8 cellular contexts compared by ENCODE assay signal in genomic region chrX:76148011-76148665, GRCh38. TPM values are rescaled to one million over a fixed set of nuclear protein-coding genes. Genes with fewer than 3 reads are reported as not detected.
DNase-seq lines count a peak whose midpoint lies in the region; ATAC-seq, FAIRE-seq and TF ChIP-seq lines count a peak whose summit lies in the region.

No MANE protein-coding gene starts in this region.

- no peak for FAIRE-seq in GM12878 (lab: Jason Lieb, UNC)

- TF ChIP-seq EP300 in GM12878 (IDR thresholded peaks at IDR 0.05; ENCODE audit: borderline replicate concordance in 1 of 2, control insufficient read depth in 1 of 2, low read depth in 2 of 2, low read length in 2 of 2): no peak

- in situ Hi-C loops in GM12878 (cut with MboI): loop anchor here (25.0 kb wide), 1 partner anchor 1111 kb away; no protein-coding TSS in a partner anchor

- peak overlapping the region; percentile 79 for H2AFZ ChIP-seq in GM12878 (ENCODE audit: control insufficient read depth, low read depth, low read length)

- ATAC-seq in GM12878: no peak
- ATAC-seq in GM19324 (IDR thresholded peaks at IDR 0.05; ENCODE audit: low FRiP score, unreplicated experiment): no peak

- intact Hi-C loops in GM12878 (cut with micrococcal nuclease; ENCODE audit: unreplicated experiment): loop anchor here (5.0 kb wide), 2 partner anchors 1111 to 1749 kb away; partner anchors contain the start of genes COX7B and MAGT1

- WGBS in GM12878 (ENCODE audit: insufficient coverage, insufficient replicate concordance, low lambda C conversion rate, missing lambda C conversion rate): 44% methylated on average over 6 of the region's 6 CpGs
- WGBS in urinary bladder: 25% methylated on average over 6 of the region's 6 CpGs

- H3K27ac Mint-ChIP-seq in IgD-negative memory B cell: peak overlapping the region; percentile 94 to 98 (median 94)

- peak overlapping the region; percentile 61 to 90 (median 85) for H3K27ac ChIP-seq in BLaER1 treated with 17β-estradiol and CSF1 and Interleukin-3, amounts not matched to agents 10 nM and 100 nM
- H3K27ac ChIP-seq in GM12878 (ENCODE audit: control insufficient read depth, insufficient read depth): peak overlapping the region; percentile 84
- H3K27ac ChIP-seq in urinary bladder (ENCODE audit: low read depth): peak overlapping the region; percentile 83

- peak; percentile 20 for DNase-seq in GM12878 (ENCODE audit: low read depth, low spot score)
- peak; percentile 12 for DNase-seq in medulla oblongata (ENCODE audit: extremely low spot score)
- DNase-seq in central memory CD4-positive, alpha-beta T cell: no peak
- no peak for DNase-seq in kidney glomerular epithelial cell (lab: John Stamatoyannopoulos, UW)

- no peak for TF ChIP-seq RAD21 in GM12878 (IDR thresholded peaks at IDR 0.05; ENCODE audit: insufficient read depth, low read depth, low read length)

- no peaks in the 10 kb centered on the region for H4K20me1 ChIP-seq in BLaER1 treated with 17β-estradiol and CSF1 and Interleukin-3, amounts not matched to agents 10 nM and 100 nM
- no peaks in the 10 kb centered on the region for H4K20me1 ChIP-seq in GM12878 (ENCODE audit: control insufficient read depth, insufficient read depth)

- peaks cover 0 to under 1% (median 0%) of the 10 kb centered on the region in 11 experiments; a peak in 3 of 22 replicates for H3K27me3 ChIP-seq in BLaER1 treated with 17β-estradiol and CSF1 and Interleukin-3, amounts not matched to agents 10 nM and 100 nM
- H3K27me3 ChIP-seq in GM12878 (replicated peaks in 1 of 2; ENCODE audit: control insufficient read depth in 2 of 2, insufficient read depth in 2 of 2, low read length in 1 of 2): no peaks in the 10 kb centered on the region

- no peak for TF ChIP-seq CTCF in GM12878 (IDR thresholded peaks at IDR 0.05 in 2 of 3, conservative IDR thresholded peaks at IDR 0.05 in 1 of 3; ENCODE audit: control insufficient read depth in 2 of 3, extremely low read depth in 1 of 3, insufficient read depth in 1 of 3, low read depth in 3 of 3, low read length in 3 of 3)

- peak overlapping the region; percentile 43 to 66 (median 53) for H3K4me3 ChIP-seq in BLaER1 treated with 17β-estradiol and CSF1 and Interleukin-3, amounts not matched to agents 10 nM and 100 nM
- H3K4me3 ChIP-seq in GM12878: peak overlapping the region; percentile 31
- no peak overlapping the region for H3K4me3 ChIP-seq in urinary bladder (ENCODE audit: low read depth, low read length)

- RAD21 ChIA-PET in GM12878 (lab: Charles Lee; ENCODE audit: unreplicated experiment): interaction anchor here (1.0 to 2.1 kb wide), 6 partner anchors 8 to 1882 kb away, joined by 3 to 15 read pairs (median 3); partner anchors contain the start of gene PBDC1

- H3K9me3 Mint-ChIP-seq in IgD-negative memory B cell: no peaks in the 10 kb centered on the region

- peak overlapping the region; percentile 75 to 98 (median 91) for H3K4me2 ChIP-seq in BLaER1 treated with 17β-estradiol and CSF1 and Interleukin-3, amounts not matched to agents 10 nM and 100 nM
- peak overlapping the region; percentile 56 for H3K4me2 ChIP-seq in GM12878 (ENCODE audit: control insufficient read depth, insufficient read depth)

- H3K4me1 Mint-ChIP-seq in IgD-negative memory B cell: peaks cover 15 to 25% (median 18%) of the 10 kb centered on the region in 3 donors

- H3K4me1 ChIP-seq in BLaER1 treated with 17β-estradiol and CSF1 and Interleukin-3, amounts not matched to agents 10 nM and 100 nM: peaks cover 20 to 27% (median 25%) of the 10 kb centered on the region in 10 experiments
- peaks cover 6% of the 10 kb centered on the region for H3K4me1 ChIP-seq in GM12878 (ENCODE audit: control insufficient read depth, insufficient read depth, low read length)
- H3K4me1 ChIP-seq in urinary bladder (ENCODE audit: insufficient read depth): no peaks in the 10 kb centered on the region

- H3K36me3 Mint-ChIP-seq in IgD-negative memory B cell: no peaks in the 10 kb centered on the region

- peak overlapping the region; percentile 41 to 91 (median 82) for H3K4me3 Mint-ChIP-seq in IgD-negative memory B cell

- POLR2A ChIA-PET in GM12878 (lab: Charles Lee): interaction anchor here (0.8 to 1.1 kb wide), 2 partner anchors 25 to 26 kb away, joined by 5 read pairs; partner anchors contain the start of gene PBDC1

- H3K36me3 ChIP-seq in BLaER1 treated with 17β-estradiol and CSF1 and Interleukin-3, amounts not matched to agents 10 nM and 100 nM: no peaks in the 10 kb centered on the region
- no peaks in the 10 kb centered on the region for H3K36me3 ChIP-seq in GM12878 (ENCODE audit: control insufficient read depth in 2 of 2, insufficient read depth in 2 of 2, low read length in 1 of 2)
- H3K36me3 ChIP-seq in urinary bladder (ENCODE audit: insufficient read depth): no peaks in the 10 kb centered on the region

- CTCF ChIA-PET in GM12878 (lab: Yijun Ruan, JAX): interaction anchor here (0.6 to 1.6 kb wide), 5 partner anchors 24 to 1881 kb away, joined by 3 to 4 read pairs (median 3); partner anchors contain the start of gene PBDC1

- SMC1A ChIA-PET in GM12878 (lab: Charles Lee; ENCODE audit: uncharacterized antibody, unreplicated experiment): interaction anchor here (0.7 to 1.1 kb wide), 3 partner anchors 26 to 131 kb away, joined by 3 to 6 read pairs (median 3); no protein-coding TSS in a partner anchor

- BruUV-seq in GM12878 (replicated peaks; lab: Mats Ljungman, UMichigan): no TSS peak

- H3K79me2 ChIP-seq in GM12878 (ENCODE audit: control insufficient read depth, insufficient read depth, low read length): no peaks in the 10 kb centered on the region

- no peaks in the 10 kb centered on the region for H3K9me3 ChIP-seq in BLaER1 treated with 17β-estradiol and CSF1 and Interleukin-3, amounts not matched to agents 10 nM and 100 nM (replicated peaks in 1 of 11)
- H3K9me3 ChIP-seq in GM12878 (replicated peaks; ENCODE audit: control insufficient read depth, insufficient read depth, low read length): no peaks in the 10 kb centered on the region

- H3K9ac ChIP-seq in BLaER1 treated with 17β-estradiol and CSF1 and Interleukin-3, amounts not matched to agents 10 nM and 100 nM: peak overlapping the region; percentile 67 to 84 (median 77)
- H3K9ac ChIP-seq in GM12878 (ENCODE audit: control insufficient read depth, insufficient read depth, low read length): peak overlapping the region; percentile 56

- no peak for TF ChIP-seq POLR2A in GM12878 (IDR thresholded peaks at IDR 0.05; ENCODE audit: low read depth, low read length)

- H3K27me3 Mint-ChIP-seq in IgD-negative memory B cell: no peaks in the 10 kb centered on the region

TF ChIP-seq in GM12878, 131 proteins besides CTCF, POLR2A, EP300 and RAD21 (continues in another document):
- no peak for TF ChIP-seq IRF5 (IDR thresholded peaks at IDR 0.05; ENCODE audit: borderline replicate concordance)
- no peak for TF ChIP-seq BACH1 (IDR thresholded peaks at IDR 0.05; ENCODE audit: borderline replicate concordance)
- no peak for TF ChIP-seq ATF3 (IDR thresholded peaks at IDR 0.05; ENCODE audit: borderline replicate concordance, extremely low read depth, low read depth, low read length)
- no peak for TF ChIP-seq ETV6 (conservative IDR thresholded peaks at IDR 0.05 in 1 of 2, IDR thresholded peaks at IDR 0.05 in 1 of 2; ENCODE audit: borderline replicate concordance in 1 of 2, low read depth in 1 of 2)
- TF ChIP-seq CBX5 (IDR thresholded peaks at IDR 0.05; ENCODE audit: low read depth): no peak
- 0 out of 2 replicates have a peak, but pooled peaks have one; percentile 12 for TF ChIP-seq GABPA (IDR thresholded peaks at IDR 0.05; ENCODE audit: low read depth)

RNA-seq across cellular contexts. Expression of gene PBDC1, which starts 24.7 kb away (rescaled TPM):
- polyA plus RNA-seq in IgD-negative memory B cell (31.4 TPM), GM12878 (2011; rRNA removed) (33.4 and 40.2 TPM in 2 replicates), GM12878 (2014; fragmentation: Illumina TruSeq; extraction: Trizol) (59.7 and 71.9 TPM in 2 replicates), GM12878 (2014; fragmentation: Nextera tagmentation; extraction: Ambion mirVana) (100 to 1,000 TPM in 1 of 2 experiments, 10 to 100 TPM in 1; 78.1 to 106 TPM), GM12878 (2014; rRNA removed) (22.3 and 30.9 TPM in 2 replicates), GM12878 (2016; fragmentation: Nextera tagmentation; extraction: Ambion mirVana) (10 to 100 TPM; 47.6 to 50.5 TPM), urinary bladder (28.1 TPM)
- total RNA-seq in GM12878 (2013; cell fraction: nucleolus; rRNA removed): 5.1 and 7.8 TPM in 2 replicates
- total RNA-seq in GM12878 (2014; rRNA removed) (8.7 and 12.9 TPM in 2 replicates), GM12878 (2014; rRNA removed; fragmentation: Illumina TruSeq; extraction: Trizol) (20.6 and 24.0 TPM in 2 replicates), GM12878 (2021) (23.3 and 23.7 TPM in 2 replicates), urinary bladder (16.8 TPM)
- 24.6 TPM for polyA plus RNA-seq in GM12878 (2011; ENCODE audit: low read depth)
- 25.9 and 28.0 TPM in 2 replicates for polyA plus RNA-seq in GM12878 (2011; cell fraction: cytosol; rRNA removed)
- polyA plus RNA-seq in GM12878 (2011; cell fraction: nucleus; rRNA removed): 12.3 and 14.1 TPM in 2 replicates
- 30.4 and 40.7 TPM in 2 replicates for polyA plus RNA-seq in GM12878 (2012)
- 16.5 and 22.0 TPM in 2 replicates for polyA minus RNA-seq in GM12878 (2011; rRNA and poly(A)+ RNA removed)
- polyA minus RNA-seq in GM12878 (2011; cell fraction: cytosol; rRNA and poly(A)+ RNA removed): 5.1 and 6.8 TPM in 2 replicates
- polyA minus RNA-seq in GM12878 (2011; cell fraction: nucleus; rRNA and poly(A)+ RNA removed): 3.6 and 7.2 TPM in 2 replicates

Comparison
In these comparisons a context has a peak if more than half of its experiments do, and no peak if none do; other contexts are left out.
1. DNase-seq: peak in GM12878 (single experiment) and medulla oblongata (single experiment); none in central memory CD4-positive, alpha-beta T cell (single experiment) and kidney glomerular epithelial cell (single experiment).
2. Peak in every context shown above with its lines, with median percentiles within 50 percentile points of each other: H3K27ac ChIP-seq.